ENCODE assay signal across 7 cellular contexts in genomic region chr6:48068326-48069191, GRCh38. TPM values are rescaled to one million over a fixed set of nuclear protein-coding genes. Genes with fewer than 3 reads are reported as not detected.
A peak's percentile ranks its signal among the peaks of the same experiment; 100 is the strongest.
DNase-seq lines count a peak whose midpoint lies in the region; ATAC-seq and TF ChIP-seq lines count a peak whose summit lies in the region.

No MANE protein-coding gene starts in this region.

- H3K4me1 ChIP-seq in HUES64 (ENCODE audit: insufficient read depth, low read length) (peaks cover 12% of the 10 kb centered on the region; the same call in 1 of the 2 replicates), iPS-15b (ENCODE audit: control insufficient read depth, insufficient read depth, low read length) (peaks cover 9% of the 10 kb centered on the region), stomach (peaks cover 5 to 17% (median 12%) of the 10 kb centered on the region in 4 donors)

- peaks cover 51% of the 10 kb centered on the region for H3K27me3 Mint-ChIP-seq in WTC11 (ENCODE audit: low read depth)

- POLR2A ChIA-PET in WTC11 (lab: Charles Lee) = no interaction called here

- peak overlapping the region; percentile 74 for H3K4me3 Mint-ChIP-seq in WTC11

- H3K4me1 Mint-ChIP-seq in WTC11 = peaks cover 25% of the 10 kb centered on the region

- TF ChIP-seq CTCF in WTC11 (IDR thresholded peaks at IDR 0.05) (no peak), stomach (IDR thresholded peaks at IDR 0.05) (no peak)

- H3K9me3 Mint-ChIP-seq in WTC11 = no peaks in the 10 kb centered on the region

- no peak for TF ChIP-seq EP300 in stomach (IDR thresholded peaks at IDR 0.05)

- peak; percentile 78 for ATAC-seq in WTC11
- ATAC-seq in HG02610 (IDR thresholded peaks at IDR 0.05; ENCODE audit: unreplicated experiment) = no peak

- H3K36me3 Mint-ChIP-seq in WTC11 = no peaks in the 10 kb centered on the region

- H3K4me3 ChIP-seq in HUES64 (ENCODE audit: low read length) = peak overlapping the region; percentile 54
- H3K4me3 ChIP-seq in iPS-15b (ENCODE audit: low read depth, low read length) = peak overlapping the region; percentile 50
- peak overlapping the region; percentile 28 to 36 (median 32) for H3K4me3 ChIP-seq in stomach

- DNase-seq in WTC11 (ENCODE audit: low spot score) (peak; percentile 48), stomach (no peak), ureter (ENCODE audit: low spot score) (no peak), pons (ENCODE audit: low spot score) (no peak)

- H3K27me3 ChIP-seq in HUES64 (ENCODE audit: insufficient read depth, low read length) = peaks cover 41% of the 10 kb centered on the region
- H3K27me3 ChIP-seq in iPS-15b (ENCODE audit: control insufficient read depth, insufficient read depth, low read length) = peaks cover 41% of the 10 kb centered on the region
- H3K27me3 ChIP-seq in stomach = peaks cover 0 to 39% (median 24%) of the 10 kb centered on the region in 3 donors

- H3K9me3 ChIP-seq in HUES64 (ENCODE audit: insufficient read depth, low read depth, low read length) (no peaks in the 10 kb centered on the region), iPS-15b (ENCODE audit: control insufficient read depth, insufficient read depth, low read length) (no peaks in the 10 kb centered on the region), stomach (no peaks in the 10 kb centered on the region)

- H3K36me3 ChIP-seq in HUES64 (ENCODE audit: insufficient read depth, low read length) = no peaks in the 10 kb centered on the region
- no peaks in the 10 kb centered on the region for H3K36me3 ChIP-seq in iPS-15b (ENCODE audit: control insufficient read depth, insufficient read depth, low read length)
- H3K36me3 ChIP-seq in stomach = no peaks in the 10 kb centered on the region

- 4% methylated on average over 57 of the region's 63 CpGs for WGBS in HUES64
- 3 to 12% (median 6%) methylated on average over 27 to 63 of the region's 63 CpGs for WGBS in stomach, 5 donors

- H3K9ac ChIP-seq in HUES64 (ENCODE audit: low read depth, low read length) = no peak overlapping the region
- peak overlapping the region; percentile 39 for H3K9ac ChIP-seq in iPS-15b (ENCODE audit: low read depth, low read length)

- intact Hi-C loops in stomach (cut with DNase I; ENCODE audit: low total_unique reads) = no loop called here

- CTCF ChIA-PET in WTC11 (lab: Charles Lee) = no interaction called here

- H3K27ac ChIP-seq in HUES64 (ENCODE audit: low read depth, low read length) (no peak overlapping the region), stomach (no peak overlapping the region)

- no peak overlapping the region for H3K27ac Mint-ChIP-seq in WTC11

- TF ChIP-seq POLR2A in stomach (IDR thresholded peaks at IDR 0.05) = no peak

TF ChIP-seq in WTC11, 78 proteins besides CTCF, POLR2A, EP300 and RAD21:
- TF ChIP-seq ZNF219 (CRISPR knock-in tag; IDR thresholded peaks at IDR 0.05; ENCODE audit: borderline replicate concordance) = no peak
- no peak for TF ChIP-seq IRF1 (CRISPR knock-in tag; IDR thresholded peaks at IDR 0.05)

RNA-seq across cellular contexts. Expression of gene PTCHD4, which starts 42.4 kb away (rescaled TPM):
- 1.9 TPM for polyA plus RNA-seq in HUES64 (2013, experiment 1 of 2)
- polyA plus RNA-seq in HUES64 (2013, experiment 2 of 2) = 2.9 TPM
- total RNA-seq in WTC11 (2021) (0.69 to 1.6 TPM (median 1.0 TPM) in 3 replicates), stomach (under 1 TPM in 2 of 5 donors, not detected in 3; 0.18 to 0.29 TPM), ureter (1.1 TPM)
- polyA plus RNA-seq in stomach = under 1 TPM; 0.08 to 0.15 (median 0.12) TPM
